In genomic region chr14:29321646-29322045, GRCh38 we compare ENCODE assay signal across 18 cellular contexts.
DNase-seq lines count a peak whose midpoint lies in the region; ATAC-seq and TF ChIP-seq lines count a peak whose summit lies in the region.
"Had no signal": no experiment of that assay in that cellular context is flagged by ENCODE, and none has a peak within 500 bp of the region (broad histone marks: within the 10 kb centered on the region; RNA-seq: fewer than 3 reads in every experiment).

No MANE protein-coding gene starts in this region.

- no peak overlapping the region for H2AFZ ChIP-seq in osteoblast (ENCODE audit: low read length)

- TF ChIP-seq CTCF in fibroblast of mammary gland (conservative IDR thresholded peaks at IDR 0.05; ENCODE audit: control insufficient read depth, insufficient read depth, low read depth, low read length) (no peak), osteoblast (IDR thresholded peaks at IDR 0.05; ENCODE audit: extremely low read depth, low read depth, low read length) (no peak), GM10266 (IDR thresholded peaks at IDR 0.05; ENCODE audit: control insufficient read depth, insufficient read depth, low read depth, missing control alignments) (no peak)

- H3K79me2 ChIP-seq in osteoblast (ENCODE audit: insufficient read depth, low read length): no peaks in the 10 kb centered on the region

- H3K36me3 ChIP-seq in MG63 (no peaks in the 10 kb centered on the region), osteoblast (ENCODE audit: insufficient read depth, low read length) (no peaks in the 10 kb centered on the region)
- H3K36me3 ChIP-seq: heart left ventricle, ovary had no signal

- no peak overlapping the region for H3K4me3 ChIP-seq in MG63
- H3K4me3 ChIP-seq in fibroblast of mammary gland (ENCODE audit: control insufficient read depth, low read depth, low read length): no peak overlapping the region
- no peak overlapping the region for H3K4me3 ChIP-seq in osteoblast (ENCODE audit: insufficient read depth, low read length)
- H3K4me3 ChIP-seq: heart left ventricle, ovary, smooth muscle cell had no signal

- H3K4me1 ChIP-seq in osteoblast (ENCODE audit: insufficient read depth, low read length): peaks cover 3% of the 10 kb centered on the region
- H3K4me1 ChIP-seq: heart left ventricle had no signal

- DNase-seq in EH (ENCODE audit: low read depth) (peak; percentile 75), MG63 (peak; percentile 6), fibroblast of mammary gland (ENCODE audit: low read depth) (peak; percentile 93), osteoblast (ENCODE audit: insufficient read length, low spot score, missing footprints) (peak; percentile 66), GM10266 (ENCODE audit: extremely low spot score) (no peak)
- DNase-seq: activated CD4-positive, CD25-positive, alpha-beta regulatory T cell treated with anti-CD3 and anti-CD28 coated beads, Interleukin-2, amount 50 U/mL, for 72 hours; effector memory CD8-positive, alpha-beta T cell; heart left ventricle; left cardiac atrium; NCI-H2029; NCI-H774; ovary; stimulated activated naive B cell treated with anti-CD40 and anti-IgM and Interleukin-4, amounts not matched to agents 10 μg/mL and 1 μg/mL and 100 μg/mL, for 72 hours; T-helper 17 cell had no signal

- H4K20me1 ChIP-seq in osteoblast (ENCODE audit: insufficient read depth, low read length): no peaks in the 10 kb centered on the region

- H3K27ac ChIP-seq in osteoblast (ENCODE audit: low read depth, low read length): no peak overlapping the region
- H3K27ac ChIP-seq: heart left ventricle, ovary had no signal

- no peak overlapping the region for H3K4me2 ChIP-seq in osteoblast (ENCODE audit: insufficient read depth, low read length)
- H3K4me2 ChIP-seq: smooth muscle cell had no signal

- H3K9me3 ChIP-seq in MG63: no peaks in the 10 kb centered on the region
- no peaks in the 10 kb centered on the region for H3K9me3 ChIP-seq in osteoblast (ENCODE audit: low read depth, low read length)
- H3K9me3 ChIP-seq: ovary had no signal

- H3K27me3 ChIP-seq in MG63 (no peaks in the 10 kb centered on the region), osteoblast (ENCODE audit: insufficient read depth, low read length) (no peaks in the 10 kb centered on the region)
- H3K27me3 ChIP-seq: heart left ventricle, ovary had no signal

- ATAC-seq in HG03196 (IDR thresholded peaks at IDR 0.05; ENCODE audit: unreplicated experiment) (no peak), GM19035 (IDR thresholded peaks at IDR 0.05; ENCODE audit: unreplicated experiment) (no peak), HG02981 (IDR thresholded peaks at IDR 0.05; ENCODE audit: unreplicated experiment) (no peak)
- ATAC-seq: effector memory CD8-positive, alpha-beta T cell; heart left ventricle; left cardiac atrium; stimulated activated naive B cell treated with anti-CD40 and anti-IgM and Interleukin-4, amounts not matched to agents 10 μg/mL and 1 μg/mL and 100 μg/mL, for 72 hours; T-helper 17 cell had no signal
